ENCODE assay signal across 34 cellular contexts in the genomic region with DNA sequence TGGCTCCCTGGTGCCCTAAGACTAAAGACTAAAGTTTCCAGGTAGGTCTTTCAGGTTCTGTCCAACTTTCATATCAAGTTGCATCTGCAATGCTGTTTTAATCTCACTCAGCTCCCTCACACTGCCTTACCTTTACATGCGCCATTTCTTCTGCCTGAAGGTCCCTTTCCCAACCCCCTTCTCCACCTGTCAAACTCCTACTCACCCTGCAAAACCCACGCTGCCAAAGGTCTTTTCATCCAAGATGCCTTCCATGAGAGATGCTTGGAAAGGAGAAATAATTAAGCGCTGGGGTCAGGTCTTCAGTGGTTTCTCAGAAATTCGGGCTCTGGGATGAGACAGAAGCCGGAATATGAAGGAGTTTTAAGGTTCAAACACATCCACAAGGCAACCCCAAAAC.
"Had no signal": no experiment of that assay in that cellular context is flagged by ENCODE, and none has a peak within 500 bp of the region (broad histone marks: within the 10 kb centered on the region; RNA-seq: fewer than 3 reads in every experiment).

No MANE protein-coding gene starts in this region.

- H3K36me3 ChIP-seq: MG63 had no signal

- H3K9me3 ChIP-seq: MG63 had no signal

- H3K27me3 ChIP-seq: MG63 had no signal

- H3K4me3 ChIP-seq: MG63 had no signal

- DNase-seq: Karpas-422, Kasumi-1, MG63, MM.1S, MV-4-11, NCI-H1048, NCI-H1092, NCI-H1092 treated with DMSO at 0.1 percent for 48 hours, NCI-H1105, NCI-H1105 treated with DMSO at 0.1 percent for 48 hours, NCI-H1417, NCI-H1417 treated with DMSO at 0.1 percent for 48 hours, NCI-H1436, NCI-H1436 treated with DMSO at 0.1 percent for 48 hours, NCI-H146, NCI-H1694, NCI-H1694 treated with DMSO at 0.1 percent for 48 hours, NCI-H187, NCI-H187 treated with DMSO at 0.1 percent for 48 hours, NCI-H1930, NCI-H2029, NCI-H2029 treated with DMSO at 0.1 percent for 48 hours, NCI-H2081, NCI-H2081 treated with DMSO at 0.1 percent for 48 hours, NCI-H2107, NCI-H2171, NCI-H2171 treated with DMSO at 0.1 percent for 48 hours, NCI-H2227 treated with DMSO at 0.1 percent for 48 hours, NCI-H226, NCI-H345, NCI-H446, NCI-H446 treated with DMSO at 0.1 percent for 48 hours, NCI-H510A, NCI-H510A treated with DMSO at 0.1 percent for 48 hours had no signal
